11 cellular contexts compared by ENCODE assay signal in genomic region chr6:158769228-158769627, GRCh38. TPM values are rescaled to one million over a fixed set of nuclear protein-coding genes. Genes with fewer than 3 reads are reported as not detected.
DNase-seq lines count a peak whose midpoint lies in the region; ATAC-seq lines count a peak whose summit lies in the region.
"Had no signal": no experiment of that assay in that cellular context is flagged by ENCODE, and none has a peak within 500 bp of the region (broad histone marks: within the 10 kb centered on the region; RNA-seq: fewer than 3 reads in every experiment).

No MANE protein-coding gene starts in this region.

- DNase-seq in activated naive CD4-positive, alpha-beta T cell treated with anti-CD3 and anti-CD28 coated beads, Interleukin-2, amount 10 ng/mL, durations not matched to agents 7 days and 5 days, result peak; percentile 19
- DNase-seq in activated naive CD4-positive, alpha-beta T cell treated with anti-CD3 and anti-CD28 coated beads, Interleukin-2, amount 50 U/mL, for 16 hours, result no peak
- DNase-seq in activated T-helper 1 cell treated with anti-CD3 and anti-CD28 coated beads, Interleukin-12 subunit alpha, Interleukin-12 subunit beta, Interleukin-2, Interleukin-4 antibody, amounts not matched to agents 30 ng/mL and 10 ng/mL and 1 ng/mL, durations not matched to agents 14 hours and 24 hours and 36 hours (ENCODE audit: low spot score), result no peak
- DNase-seq in left ventricle myocardium superior (peak; percentile 62), SIG-M5 (lab: John Stamatoyannopoulos, UW) (no peak)
- DNase-seq in stimulated activated naive CD8-positive, alpha-beta T cell treated with anti-CD3 and anti-CD28 coated beads, Interleukin-15, amount 100 ng/mL, for 72 hours, result no peak
- DNase-seq in activated CD8-positive, alpha-beta memory T cell treated with anti-CD3 and anti-CD28 coated beads for 24 hours, result no peak
- DNase-seq: activated CD4-positive, alpha-beta T cell treated with anti-CD3 and anti-CD28 coated beads, Interleukin-2, amount 10 ng/mL, durations not matched to agents 7 days and 5 days; MM.1S had no signal

- H3K27ac Mint-ChIP-seq in activated naive CD4-positive, alpha-beta T cell treated with anti-CD3 and anti-CD28 coated beads, Interleukin-2, amount 10 ng/mL, durations not matched to agents 7 days and 5 days, result no peak overlapping the region
- peak overlapping the region; percentile 75 for H3K27ac Mint-ChIP-seq in activated T-helper 1 cell treated with anti-CD3 and anti-CD28 coated beads, Interleukin-12 subunit alpha, Interleukin-12 subunit beta, Interleukin-2, Interleukin-4 antibody, amounts not matched to agents 30 ng/mL and 10 ng/mL and 1 ng/mL, durations not matched to agents 14 hours and 24 hours and 36 hours
- H3K27ac Mint-ChIP-seq in stimulated activated naive CD8-positive, alpha-beta T cell treated with anti-CD3 and anti-CD28 coated beads, Interleukin-15, amount 100 ng/mL, for 72 hours, result peak overlapping the region in 1 of 2 donors; percentile 81
- H3K27ac Mint-ChIP-seq: activated CD4-positive, alpha-beta T cell treated with anti-CD3 and anti-CD28 coated beads, Interleukin-2, amount 10 ng/mL, durations not matched to agents 7 days and 5 days had no signal

- ATAC-seq in left ventricle myocardium superior (peak; percentile 62), HG02678 (IDR thresholded peaks at IDR 0.05; ENCODE audit: unreplicated experiment) (no peak)
- ATAC-seq in stimulated activated naive CD8-positive, alpha-beta T cell treated with anti-CD3 and anti-CD28 coated beads, Interleukin-15, amount 100 ng/mL, for 72 hours, result peak; percentile 2
- ATAC-seq: esophagus mucosa had no signal

- H3K9me3 Mint-ChIP-seq in activated naive CD4-positive, alpha-beta T cell treated with anti-CD3 and anti-CD28 coated beads, Interleukin-2, amount 10 ng/mL, durations not matched to agents 7 days and 5 days, result no peaks in the 10 kb centered on the region
- no peaks in the 10 kb centered on the region for H3K9me3 Mint-ChIP-seq in activated T-helper 1 cell treated with anti-CD3 and anti-CD28 coated beads, Interleukin-12 subunit alpha, Interleukin-12 subunit beta, Interleukin-2, Interleukin-4 antibody, amounts not matched to agents 30 ng/mL and 10 ng/mL and 1 ng/mL, durations not matched to agents 14 hours and 24 hours and 36 hours
- no peaks in the 10 kb centered on the region for H3K9me3 Mint-ChIP-seq in stimulated activated naive CD8-positive, alpha-beta T cell treated with anti-CD3 and anti-CD28 coated beads, Interleukin-15, amount 100 ng/mL, for 72 hours
- H3K9me3 Mint-ChIP-seq: activated CD4-positive, alpha-beta T cell treated with anti-CD3 and anti-CD28 coated beads, Interleukin-2, amount 10 ng/mL, durations not matched to agents 7 days and 5 days had no signal

- CTCF ChIA-PET in activated naive CD4-positive, alpha-beta T cell treated with anti-CD3 and anti-CD28 coated beads, Interleukin-2, amount 10 ng/mL, durations not matched to agents 7 days and 5 days (lab: Charles Lee), result no interaction called here

- no peaks in the 10 kb centered on the region for H3K27me3 Mint-ChIP-seq in activated naive CD4-positive, alpha-beta T cell treated with anti-CD3 and anti-CD28 coated beads, Interleukin-2, amount 10 ng/mL, durations not matched to agents 7 days and 5 days
- no peaks in the 10 kb centered on the region for H3K27me3 Mint-ChIP-seq in activated T-helper 1 cell treated with anti-CD3 and anti-CD28 coated beads, Interleukin-12 subunit alpha, Interleukin-12 subunit beta, Interleukin-2, Interleukin-4 antibody, amounts not matched to agents 30 ng/mL and 10 ng/mL and 1 ng/mL, durations not matched to agents 14 hours and 24 hours and 36 hours (ENCODE audit: insufficient read depth)
- H3K27me3 Mint-ChIP-seq in stimulated activated naive CD8-positive, alpha-beta T cell treated with anti-CD3 and anti-CD28 coated beads, Interleukin-15, amount 100 ng/mL, for 72 hours, result no peaks in the 10 kb centered on the region
- H3K27me3 Mint-ChIP-seq: activated CD4-positive, alpha-beta T cell treated with anti-CD3 and anti-CD28 coated beads, Interleukin-2, amount 10 ng/mL, durations not matched to agents 7 days and 5 days had no signal

- H3K4me3 Mint-ChIP-seq in activated naive CD4-positive, alpha-beta T cell treated with anti-CD3 and anti-CD28 coated beads, Interleukin-2, amount 10 ng/mL, durations not matched to agents 7 days and 5 days, result no peak overlapping the region
- no peak overlapping the region for H3K4me3 Mint-ChIP-seq in activated T-helper 1 cell treated with anti-CD3 and anti-CD28 coated beads, Interleukin-12 subunit alpha, Interleukin-12 subunit beta, Interleukin-2, Interleukin-4 antibody, amounts not matched to agents 30 ng/mL and 10 ng/mL and 1 ng/mL, durations not matched to agents 14 hours and 24 hours and 36 hours
- H3K4me3 Mint-ChIP-seq in stimulated activated naive CD8-positive, alpha-beta T cell treated with anti-CD3 and anti-CD28 coated beads, Interleukin-15, amount 100 ng/mL, for 72 hours, result no peak overlapping the region
- H3K4me3 Mint-ChIP-seq: activated CD4-positive, alpha-beta T cell treated with anti-CD3 and anti-CD28 coated beads, Interleukin-2, amount 10 ng/mL, durations not matched to agents 7 days and 5 days had no signal

- H3K4me1 Mint-ChIP-seq in activated naive CD4-positive, alpha-beta T cell treated with anti-CD3 and anti-CD28 coated beads, Interleukin-2, amount 10 ng/mL, durations not matched to agents 7 days and 5 days, result peaks cover 37% of the 10 kb centered on the region
- H3K4me1 Mint-ChIP-seq in activated T-helper 1 cell treated with anti-CD3 and anti-CD28 coated beads, Interleukin-12 subunit alpha, Interleukin-12 subunit beta, Interleukin-2, Interleukin-4 antibody, amounts not matched to agents 30 ng/mL and 10 ng/mL and 1 ng/mL, durations not matched to agents 14 hours and 24 hours and 36 hours (ENCODE audit: low read depth), result peaks cover 50% of the 10 kb centered on the region
- H3K4me1 Mint-ChIP-seq in stimulated activated naive CD8-positive, alpha-beta T cell treated with anti-CD3 and anti-CD28 coated beads, Interleukin-15, amount 100 ng/mL, for 72 hours, result peaks cover 56% of the 10 kb centered on the region

- intact Hi-C loops in activated T-helper 1 cell treated with anti-CD3 and anti-CD28 coated beads, Interleukin-12 subunit alpha, Interleukin-12 subunit beta, Interleukin-2, Interleukin-4 antibody, amounts not matched to agents 30 ng/mL and 10 ng/mL and 1 ng/mL, durations not matched to agents 14 hours and 24 hours and 36 hours (cut with micrococcal nuclease), result no loop called here
- intact Hi-C loops in left ventricle myocardium superior (cut with micrococcal nuclease), result loop anchor here (10.0 kb wide), 1 partner anchor 54 kb away; no protein-coding TSS in a partner anchor

- H3K36me3 Mint-ChIP-seq in activated naive CD4-positive, alpha-beta T cell treated with anti-CD3 and anti-CD28 coated beads, Interleukin-2, amount 10 ng/mL, durations not matched to agents 7 days and 5 days, result peaks cover 78% of the 10 kb centered on the region
- peaks cover 65% of the 10 kb centered on the region for H3K36me3 Mint-ChIP-seq in activated T-helper 1 cell treated with anti-CD3 and anti-CD28 coated beads, Interleukin-12 subunit alpha, Interleukin-12 subunit beta, Interleukin-2, Interleukin-4 antibody, amounts not matched to agents 30 ng/mL and 10 ng/mL and 1 ng/mL, durations not matched to agents 14 hours and 24 hours and 36 hours (ENCODE audit: low read depth)

RNA-seq across cellular contexts. Expression of gene EZR, which starts 49.9 kb away (rescaled TPM):
- total RNA-seq in activated T-helper 1 cell treated with anti-CD3 and anti-CD28 coated beads, Interleukin-12 subunit alpha, Interleukin-12 subunit beta, Interleukin-2, Interleukin-4 antibody, amounts not matched to agents 30 ng/mL and 10 ng/mL and 1 ng/mL, durations not matched to agents 14 hours and 24 hours and 36 hours, result 205 and 206 TPM in 2 replicates
- 195 TPM for total RNA-seq in left ventricle myocardium superior

Comparison
In these comparisons a context has a peak if more than half of its experiments do, and no peak if none do; other contexts are left out.
1. DNase-seq: peak in activated naive CD4-positive, alpha-beta T cell treated with anti-CD3 and anti-CD28 coated beads, Interleukin-2, amount 10 ng/mL, durations not matched to agents 7 days and 5 days (single experiment) and left ventricle myocardium superior (single experiment); none in activated naive CD4-positive, alpha-beta T cell treated with anti-CD3 and anti-CD28 coated beads, Interleukin-2, amount 50 U/mL, for 16 hours (single experiment), activated T-helper 1 cell treated with anti-CD3 and anti-CD28 coated beads, Interleukin-12 subunit alpha, Interleukin-12 subunit beta, Interleukin-2, Interleukin-4 antibody, amounts not matched to agents 30 ng/mL and 10 ng/mL and 1 ng/mL, durations not matched to agents 14 hours and 24 hours and 36 hours (single experiment), stimulated activated naive CD8-positive, alpha-beta T cell treated with anti-CD3 and anti-CD28 coated beads, Interleukin-15, amount 100 ng/mL, for 72 hours (0 of 2), SIG-M5 (single experiment) and activated CD8-positive, alpha-beta memory T cell treated with anti-CD3 and anti-CD28 coated beads for 24 hours (single experiment).